Comparison of ENCODE assay signal across 11 cellular contexts in the genomic region with DNA sequence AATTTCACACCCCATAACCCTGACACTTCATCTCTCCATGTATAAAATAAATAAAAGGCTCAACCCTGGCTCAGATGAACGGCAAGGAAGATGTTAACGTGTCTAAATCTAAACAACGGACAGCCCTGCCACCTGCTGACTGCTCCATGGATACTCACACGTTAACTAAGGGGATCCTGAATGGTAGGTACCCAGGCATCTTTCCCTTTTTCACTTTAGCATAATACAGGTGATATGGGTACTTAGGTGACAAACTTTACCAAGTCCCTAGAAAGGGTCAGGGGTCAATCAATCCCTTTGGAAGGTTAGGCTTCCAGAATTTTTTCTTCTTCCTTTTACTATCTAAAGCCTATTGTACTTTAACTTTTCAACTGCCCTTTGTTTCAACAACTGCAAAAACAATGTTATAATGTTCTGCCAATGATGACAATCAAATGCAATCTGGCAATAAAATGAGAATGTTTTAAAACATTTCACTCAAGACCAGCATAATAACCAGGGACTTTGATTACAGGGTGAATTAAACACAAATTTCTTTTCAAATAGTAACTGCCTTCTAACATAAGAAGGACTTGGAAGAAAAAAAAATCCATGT. TPM values are rescaled to one million over a fixed set of nuclear protein-coding genes. Genes with fewer than 3 reads are reported as not detected.
DNase-seq lines count a peak whose midpoint lies in the region; ATAC-seq, FAIRE-seq and TF ChIP-seq lines count a peak whose summit lies in the region.
"Had no signal": no experiment of that assay in that cellular context is flagged by ENCODE, and none has a peak within 500 bp of the region (broad histone marks: within the 10 kb centered on the region; RNA-seq: fewer than 3 reads in every experiment).

No MANE protein-coding gene starts in this region.

- no peak for DNase-seq in AG09309 (ENCODE audit: low read depth)
- peak; percentile 17 for DNase-seq in HuH-7.5 (ENCODE audit: low spot score)
- peak; percentile 52 for DNase-seq in bronchial epithelial cell (ENCODE audit: low read depth)
- DNase-seq in left kidney (ENCODE audit: low read depth, low spot score): peak; percentile 65
- DNase-seq in Caco-2: no peak
- no peak for DNase-seq in NCI-H2081 (lab: John Stamatoyannopoulos, UW)
- DNase-seq in UCSD-AML1 (lab: John Stamatoyannopoulos, UW; ENCODE audit: unreplicated experiment): no peak
- DNase-seq: body of pancreas had no signal

- no peak overlapping the region for H3K4me3 Mint-ChIP-seq in Caco-2 (ENCODE audit: unreplicated experiment)
- H3K4me3 Mint-ChIP-seq: stimulated activated naive CD8-positive, alpha-beta T cell treated with anti-CD3 and anti-CD28 coated beads, Interleukin-15, Interleukin-2, amounts not matched to agents 100 ng/mL and 50 ng/mL, for 24 hours had no signal

- H3K27ac Mint-ChIP-seq in Caco-2 (ENCODE audit: unreplicated experiment): no peak overlapping the region
- H3K27ac Mint-ChIP-seq: stimulated activated naive CD8-positive, alpha-beta T cell treated with anti-CD3 and anti-CD28 coated beads, Interleukin-15, Interleukin-2, amounts not matched to agents 100 ng/mL and 50 ng/mL, for 24 hours had no signal

- ATAC-seq in GM21825 (IDR thresholded peaks at IDR 0.05; ENCODE audit: unreplicated experiment): no peak
- ATAC-seq: body of pancreas had no signal

- POLR2A ChIA-PET in Caco-2 (lab: Charles Lee): no interaction called here

- intact Hi-C loops in Caco-2 (cut with micrococcal nuclease; ENCODE audit: unreplicated experiment): no loop called here

- peaks cover 84% of the 10 kb centered on the region for H3K36me3 Mint-ChIP-seq in Caco-2 (ENCODE audit: insufficient read depth, unreplicated experiment)

- FAIRE-seq in bronchial epithelial cell (lab: Jason Lieb, UNC): no peak

- no peaks in the 10 kb centered on the region for H3K27me3 ChIP-seq in bronchial epithelial cell (ENCODE audit: control insufficient read depth, insufficient read depth, low read length)
- no peaks in the 10 kb centered on the region for H3K27me3 ChIP-seq in Caco-2 (replicated peaks; ENCODE audit: control insufficient read depth, insufficient read depth, low read length)
- H3K27me3 ChIP-seq: body of pancreas had no signal

- H3K9me3 ChIP-seq in Caco-2: no peaks in the 10 kb centered on the region
- H3K9me3 ChIP-seq: body of pancreas had no signal

- CTCF ChIA-PET in Caco-2 (lab: Charles Lee): no interaction called here

- no peaks in the 10 kb centered on the region for H3K27me3 Mint-ChIP-seq in Caco-2 (ENCODE audit: insufficient read depth, unreplicated experiment)

- H3K4me1 Mint-ChIP-seq in Caco-2 (ENCODE audit: low read depth, unreplicated experiment): no peaks in the 10 kb centered on the region

- H3K4me1 ChIP-seq in Caco-2: no peaks in the 10 kb centered on the region

- TF ChIP-seq CTCF in AG09309 (IDR thresholded peaks at IDR 0.05; ENCODE audit: control insufficient read depth, insufficient read depth, low read depth, low read length, missing control alignments) (peak; percentile 34), bronchial epithelial cell (IDR thresholded peaks at IDR 0.05; ENCODE audit: insufficient read depth, low read length, severe bottlenecking) (peak; percentile 64), Caco-2 (IDR thresholded peaks at IDR 0.05; ENCODE audit: insufficient read depth in 1 of 2, low read depth in 1 of 2, low read length in 1 of 2, severe bottlenecking in 1 of 2, unreplicated experiment in 1 of 2) (no peak)

- H3K9me3 Mint-ChIP-seq in Caco-2 (ENCODE audit: unreplicated experiment): no peaks in the 10 kb centered on the region
- H3K9me3 Mint-ChIP-seq: stimulated activated naive CD8-positive, alpha-beta T cell treated with anti-CD3 and anti-CD28 coated beads, Interleukin-15, Interleukin-2, amounts not matched to agents 100 ng/mL and 50 ng/mL, for 24 hours had no signal

- BruUV-seq in Caco-2 (replicated peaks; lab: Mats Ljungman, UMichigan): no TSS peak

- no peaks in the 10 kb centered on the region for H3K36me3 ChIP-seq in bronchial epithelial cell (ENCODE audit: control insufficient read depth, insufficient read depth, low read length)
- no peaks in the 10 kb centered on the region; the same call in none of the 2 replicates for H3K36me3 ChIP-seq in Caco-2 (ENCODE audit: control insufficient read depth, insufficient read depth, low read length)

- H3K4me3 ChIP-seq in AG09309 (ENCODE audit: control insufficient read depth, low read depth, low read length): no peak overlapping the region
- no peak overlapping the region for H3K4me3 ChIP-seq in bronchial epithelial cell (ENCODE audit: low read depth, low read length)
- H3K4me3 ChIP-seq in Caco-2 (ENCODE audit: low read depth, low read length): no peak overlapping the region
- H3K4me3 ChIP-seq: body of pancreas, SK-N-MC had no signal

RNA-seq across cellular contexts. Expression of gene IPCEF1, which starts 52.4 kb away (rescaled TPM):
- total RNA-seq in bronchial epithelial cell (under 0.01 and 0.26 TPM in 2 replicates), Caco-2 (2022) (1.4 and 1.9 TPM in 2 replicates)

Comparison
In these comparisons a context has a peak if more than half of its experiments do, and no peak if none do; other contexts are left out.
1. DNase-seq: peak in HuH-7.5 (single experiment), bronchial epithelial cell (single experiment) and left kidney (single experiment); none in AG09309 (single experiment), Caco-2 (0 of 2), NCI-H2081 (0 of 2) and UCSD-AML1 (single experiment).
2. CTCF ChIP-seq: peak in AG09309 (single experiment) and bronchial epithelial cell (single experiment); none in Caco-2 (0 of 2).